In the genomic region with DNA sequence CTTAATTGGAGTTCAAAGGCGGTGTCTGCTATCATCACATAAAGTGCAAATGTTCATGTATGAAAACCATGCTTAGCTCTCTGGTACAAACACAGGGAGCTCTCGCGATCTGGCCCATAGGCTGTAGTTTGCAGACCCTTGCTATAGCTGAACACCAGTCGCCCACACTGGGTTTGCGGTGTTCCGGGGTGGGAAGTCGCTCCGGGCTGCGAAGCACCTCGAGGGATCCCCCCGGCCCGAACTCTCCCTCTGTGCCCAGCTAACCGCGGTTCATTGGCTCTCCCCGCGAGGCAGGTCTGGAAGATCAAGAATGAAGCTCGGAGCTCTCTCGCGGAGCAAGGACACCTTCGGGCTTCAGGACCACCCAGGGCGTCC, we compare ENCODE assay signal across 7 cellular contexts. TPM values are rescaled to one million over a fixed set of nuclear protein-coding genes. Genes with fewer than 3 reads are reported as not detected.
DNase-seq lines count a peak whose midpoint lies in the region; ATAC-seq and TF ChIP-seq lines count a peak whose summit lies in the region.

No MANE protein-coding gene starts in this region.

- peaks cover 23% of the 10 kb centered on the region for H3K27me3 Mint-ChIP-seq in WTC11 (ENCODE audit: low read depth)
- peaks cover 0 to 21% of the 10 kb centered on the region in 2 donors for H3K27me3 Mint-ChIP-seq in stimulated activated naive B cell treated with anti-CD40 and anti-IgM and Interleukin-4, amounts not matched to agents 10 μg/mL and 1 μg/mL and 100 μg/mL, for 72 hours

- no peak overlapping the region for H3K27ac ChIP-seq in iPS DF 6.9 (ENCODE audit: low read length)

- POLR2A ChIA-PET in WTC11 (lab: Charles Lee): interaction anchor here (0.5 to 1.6 kb wide), 4 partner anchors 15 to 1238 kb away, joined by 3 to 8 read pairs (median 4); no protein-coding TSS in a partner anchor

- H3K9me3 Mint-ChIP-seq in WTC11: 0 out of 2 replicates have a peak, but pooled peaks cover 4% of the 10 kb centered on the region
- H3K9me3 Mint-ChIP-seq in stimulated activated naive B cell treated with anti-CD40 and anti-IgM and Interleukin-4, amounts not matched to agents 10 μg/mL and 1 μg/mL and 100 μg/mL, for 72 hours: no peaks in the 10 kb centered on the region

- H3K9me3 ChIP-seq in iPS DF 6.9 (ENCODE audit: control insufficient read depth, insufficient read depth, low read length): no peaks in the 10 kb centered on the region

- no peak for TF ChIP-seq CTCF in WTC11 (IDR thresholded peaks at IDR 0.05)

- no peak overlapping the region for H3K27ac Mint-ChIP-seq in WTC11
- H3K27ac Mint-ChIP-seq in stimulated activated naive B cell treated with anti-CD40 and anti-IgM and Interleukin-4, amounts not matched to agents 10 μg/mL and 1 μg/mL and 100 μg/mL, for 72 hours: peak overlapping the region; percentile 87

- ATAC-seq in GM19035 (IDR thresholded peaks at IDR 0.05; ENCODE audit: unreplicated experiment) (peak; percentile 22), HG02884 (IDR thresholded peaks at IDR 0.05; ENCODE audit: unreplicated experiment) (peak; percentile 14), WTC11 (peak; percentile 60), GM21381 (IDR thresholded peaks at IDR 0.05; ENCODE audit: unreplicated experiment) (no peak)
- ATAC-seq in stimulated activated naive B cell treated with anti-CD40 and anti-IgM and Interleukin-4, amounts not matched to agents 10 μg/mL and 1 μg/mL and 100 μg/mL, for 72 hours (replicated peaks): peak; percentile 38 to 45

- peak overlapping the region; percentile 79; the same call in 1 of the 2 replicates for H3K4me3 ChIP-seq in iPS DF 6.9 (ENCODE audit: low read length)

- no CpG with 5 or more reads among the region's 21 CpGs for WGBS in iPS DF 6.9 (ENCODE audit: insufficient coverage, insufficient read length)

- peak overlapping the region; percentile 77 for H3K4me3 Mint-ChIP-seq in WTC11
- H3K4me3 Mint-ChIP-seq in stimulated activated naive B cell treated with anti-CD40 and anti-IgM and Interleukin-4, amounts not matched to agents 10 μg/mL and 1 μg/mL and 100 μg/mL, for 72 hours: peak overlapping the region; percentile 88 to 89

- H3K36me3 ChIP-seq in iPS DF 6.9 (ENCODE audit: control insufficient read depth, insufficient read depth, low read length): no peaks in the 10 kb centered on the region

- peaks cover 14% of the 10 kb centered on the region for H3K4me1 Mint-ChIP-seq in WTC11
- H3K4me1 Mint-ChIP-seq in stimulated activated naive B cell treated with anti-CD40 and anti-IgM and Interleukin-4, amounts not matched to agents 10 μg/mL and 1 μg/mL and 100 μg/mL, for 72 hours: peaks cover 12 to 15% of the 10 kb centered on the region in 2 donors

- no peaks in the 10 kb centered on the region for H3K4me1 ChIP-seq in iPS DF 6.9 (ENCODE audit: control insufficient read depth, insufficient read depth, low read length)

- peaks cover 10% of the 10 kb centered on the region for H3K36me3 Mint-ChIP-seq in WTC11
- H3K36me3 Mint-ChIP-seq in stimulated activated naive B cell treated with anti-CD40 and anti-IgM and Interleukin-4, amounts not matched to agents 10 μg/mL and 1 μg/mL and 100 μg/mL, for 72 hours: peaks cover 0 to 13% of the 10 kb centered on the region in 2 donors

- peaks cover 3% of the 10 kb centered on the region; the same call in 1 of the 2 replicates for H3K27me3 ChIP-seq in iPS DF 6.9 (ENCODE audit: control insufficient read depth, insufficient read depth, low read length)

- CTCF ChIA-PET in WTC11 (lab: Charles Lee): interaction anchor here (0.6 to 2.7 kb wide), 2 partner anchors 15 to 20 kb away, joined by 3 to 30 read pairs; no protein-coding TSS in a partner anchor

- DNase-seq in WTC11 (ENCODE audit: low spot score) (no peak), iPS DF 6.9 (ENCODE audit: low read depth, low spot score) (no peak), NCI-H1694 treated with DMSO at 0.1 percent for 48 hours (lab: John Stamatoyannopoulos, UW) (no peak)
- DNase-seq in stimulated activated naive B cell treated with anti-CD40 and anti-IgM and Interleukin-4, amounts not matched to agents 10 μg/mL and 1 μg/mL and 100 μg/mL, for 72 hours: no peak

TF ChIP-seq in WTC11, 78 proteins besides CTCF, POLR2A, EP300 and RAD21 (continues in another document):
- TF ChIP-seq ATF2 (CRISPR knock-in tag; IDR thresholded peaks at IDR 0.05; ENCODE audit: borderline replicate concordance, low read depth) (no peak), JUN (CRISPR knock-in tag; IDR thresholded peaks at IDR 0.05) (no peak), ELF4 (CRISPR knock-in tag; IDR thresholded peaks at IDR 0.05; ENCODE audit: low read depth) (no peak), ETV6 (CRISPR knock-in tag; IDR thresholded peaks at IDR 0.05) (no peak), ZNF281 (CRISPR knock-in tag; IDR thresholded peaks at IDR 0.05) (no peak)
- TF ChIP-seq, protein P1, sequence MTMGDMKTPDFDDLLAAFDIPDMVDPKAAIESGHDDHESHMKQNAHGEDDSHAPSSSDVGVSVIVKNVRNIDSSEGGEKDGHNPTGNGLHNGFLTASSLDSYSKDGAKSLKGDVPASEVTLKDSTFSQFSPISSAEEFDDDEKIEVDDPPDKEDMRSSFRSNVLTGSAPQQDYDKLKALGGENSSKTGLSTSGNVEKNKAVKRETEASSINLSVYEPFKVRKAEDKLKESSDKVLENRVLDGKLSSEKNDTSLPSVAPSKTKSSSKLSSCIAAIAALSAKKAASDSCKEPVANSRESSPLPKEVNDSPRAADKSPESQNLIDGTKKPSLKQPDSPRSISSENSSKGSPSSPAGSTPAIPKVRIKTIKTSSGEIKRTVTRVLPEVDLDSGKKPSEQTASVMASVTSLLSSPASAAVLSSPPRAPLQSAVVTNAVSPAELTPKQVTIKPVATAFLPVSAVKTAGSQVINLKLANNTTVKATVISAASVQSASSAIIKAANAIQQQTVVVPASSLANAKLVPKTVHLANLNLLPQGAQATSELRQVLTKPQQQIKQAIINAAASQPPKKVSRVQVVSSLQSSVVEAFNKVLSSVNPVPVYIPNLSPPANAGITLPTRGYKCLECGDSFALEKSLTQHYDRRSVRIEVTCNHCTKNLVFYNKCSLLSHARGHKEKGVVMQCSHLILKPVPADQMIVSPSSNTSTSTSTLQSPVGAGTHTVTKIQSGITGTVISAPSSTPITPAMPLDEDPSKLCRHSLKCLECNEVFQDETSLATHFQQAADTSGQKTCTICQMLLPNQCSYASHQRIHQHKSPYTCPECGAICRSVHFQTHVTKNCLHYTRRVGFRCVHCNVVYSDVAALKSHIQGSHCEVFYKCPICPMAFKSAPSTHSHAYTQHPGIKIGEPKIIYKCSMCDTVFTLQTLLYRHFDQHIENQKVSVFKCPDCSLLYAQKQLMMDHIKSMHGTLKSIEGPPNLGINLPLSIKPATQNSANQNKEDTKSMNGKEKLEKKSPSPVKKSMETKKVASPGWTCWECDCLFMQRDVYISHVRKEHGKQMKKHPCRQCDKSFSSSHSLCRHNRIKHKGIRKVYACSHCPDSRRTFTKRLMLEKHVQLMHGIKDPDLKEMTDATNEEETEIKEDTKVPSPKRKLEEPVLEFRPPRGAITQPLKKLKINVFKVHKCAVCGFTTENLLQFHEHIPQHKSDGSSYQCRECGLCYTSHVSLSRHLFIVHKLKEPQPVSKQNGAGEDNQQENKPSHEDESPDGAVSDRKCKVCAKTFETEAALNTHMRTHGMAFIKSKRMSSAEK (CRISPR knock-in tag; IDR thresholded peaks at IDR 0.05; ENCODE audit: borderline replicate concordance): no peak
- TF ChIP-seq, protein P2, sequence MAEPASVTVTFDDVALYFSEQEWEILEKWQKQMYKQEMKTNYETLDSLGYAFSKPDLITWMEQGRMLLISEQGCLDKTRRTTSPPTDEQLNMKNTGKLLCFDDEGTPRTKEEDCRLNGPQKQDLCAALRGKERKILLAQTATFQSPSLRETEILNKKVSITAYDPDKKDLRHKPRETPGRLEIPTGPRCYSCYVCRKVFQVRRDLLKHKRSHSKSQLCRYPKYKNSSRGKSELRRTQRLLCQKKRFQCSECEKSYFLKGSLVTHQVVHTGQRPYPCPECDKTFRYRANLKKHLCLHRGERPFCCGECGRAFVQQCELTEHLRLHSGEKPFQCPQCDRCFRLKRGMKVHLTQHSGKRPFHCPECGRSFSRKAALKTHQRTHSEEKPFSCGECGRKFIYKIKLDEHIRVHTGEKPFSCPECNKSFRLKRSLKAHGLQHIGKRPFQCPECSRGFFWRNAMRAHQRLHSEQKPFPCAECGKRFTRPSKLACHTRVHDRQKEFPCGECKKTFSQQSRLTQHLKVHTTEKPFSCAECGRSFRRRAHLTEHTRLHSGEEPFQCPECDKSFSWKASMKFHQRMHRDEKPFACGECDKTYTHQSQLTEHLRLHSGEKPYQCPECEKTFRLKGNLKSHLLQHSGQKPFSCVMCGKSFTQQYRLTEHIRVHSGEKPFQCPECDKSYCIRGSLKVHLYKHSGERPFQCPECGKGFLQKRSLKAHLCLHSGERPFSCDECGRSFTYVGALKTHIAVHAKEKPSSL (CRISPR knock-in tag; conservative IDR thresholded peaks at IDR 0.05): no peak

RNA-seq across cellular contexts. Expression of gene PRPS2, which starts 0.3 kb away (rescaled TPM):
- total RNA-seq in WTC11 (2021): 33.4 to 40.8 TPM (median 38.4 TPM) in 3 replicates
